11 cellular contexts compared by ENCODE assay signal in genomic region chr14:47674546-47675238, GRCh38. TPM values are rescaled to one million over a fixed set of nuclear protein-coding genes. Genes with fewer than 3 reads are reported as not detected.
DNase-seq lines count a peak whose midpoint lies in the region; ATAC-seq and TF ChIP-seq lines count a peak whose summit lies in the region.
"Had no signal": no experiment of that assay in that cellular context is flagged by ENCODE, and none has a peak within 500 bp of the region (broad histone marks: within the 10 kb centered on the region; RNA-seq: fewer than 3 reads in every experiment).

No MANE protein-coding gene starts in this region.

- no peak for TF ChIP-seq CTCF in cardiac muscle cell (IDR thresholded peaks at IDR 0.05; ENCODE audit: low read depth, low read length)
- TF ChIP-seq CTCF in right atrium auricular region (IDR thresholded peaks at IDR 0.05), result no peak
- no peak for TF ChIP-seq CTCF in coronary artery (IDR thresholded peaks at IDR 0.05)

- no peaks in the 10 kb centered on the region for H3K4me1 Mint-ChIP-seq in stimulated activated memory B cell treated with anti-CD40 and anti-IgM and Interleukin-4, amounts not matched to agents 10 μg/mL and 1 μg/mL and 100 μg/mL, for 72 hours

- WGBS in mesodermal cell (ENCODE audit: insufficient coverage in 2 of 2), 2 experiments, result 0 to 1% methylated on average over 13 to 48 of the region's 71 CpGs
- 0 to 1% methylated on average over 44 to 71 of the region's 71 CpGs for WGBS in aorta, 2 donors

- no peaks in the 10 kb centered on the region for H3K36me3 Mint-ChIP-seq in stimulated activated memory B cell treated with anti-CD40 and anti-IgM and Interleukin-4, amounts not matched to agents 10 μg/mL and 1 μg/mL and 100 μg/mL, for 72 hours

- H3K36me3 ChIP-seq in cardiac muscle cell (no peaks in the 10 kb centered on the region), right atrium auricular region (no peaks in the 10 kb centered on the region), mesodermal cell (ENCODE audit: control insufficient read depth, insufficient read depth, low read length) (no peaks in the 10 kb centered on the region), aorta (ENCODE audit: control insufficient read depth in 1 of 2, insufficient read depth in 2 of 2, low read length in 1 of 2) (no peaks in the 10 kb centered on the region)

- H3K4me1 ChIP-seq in cardiac muscle cell (ENCODE audit: low read depth) (no peaks in the 10 kb centered on the region), right atrium auricular region (peaks cover 0 to 25% of the 10 kb centered on the region in 2 donors), mesodermal cell (ENCODE audit: control insufficient read depth, insufficient read depth, low read length, poor library complexity, severe bottlenecking) (no peaks in the 10 kb centered on the region), aorta (ENCODE audit: control insufficient read depth in 1 of 2, insufficient read depth in 2 of 2, low read length in 2 of 2) (no peaks in the 10 kb centered on the region)

- DNase-seq in cardiac muscle cell (ENCODE audit: low read depth in 1 of 2, low spot score in 1 of 2) (peak in 1 of 2 donors; percentile 48), right atrium auricular region (ENCODE audit: low spot score) (no peak), coronary artery (ENCODE audit: low spot score) (no peak), aorta (peak in 1 of 2 donors; percentile 55), GF-D8 (lab: John Stamatoyannopoulos, UW) (no peak)
- DNase-seq: activated CD4-positive, alpha-beta memory T cell treated with anti-CD3 and anti-CD28 coated beads, Interleukin-2, amount 10 ng/mL, durations not matched to agents 7 days and 5 days; effector CD8-positive, alpha-beta T cell had no signal

- H3K4me3 ChIP-seq in cardiac muscle cell (peak overlapping the region; percentile 60), right atrium auricular region (peak overlapping the region in 1 of 2 donors; percentile 31), coronary artery (peak overlapping the region; percentile 67), mesodermal cell (ENCODE audit: extremely low read depth, insufficient read depth, low read length, poor library complexity, severe bottlenecking) (peak overlapping the region; percentile 47), aorta (ENCODE audit: low read length in 2 of 2) (no peak overlapping the region)

- peaks cover 2% of the 10 kb centered on the region for H3K9me3 Mint-ChIP-seq in stimulated activated memory B cell treated with anti-CD40 and anti-IgM and Interleukin-4, amounts not matched to agents 10 μg/mL and 1 μg/mL and 100 μg/mL, for 72 hours
- H3K9me3 Mint-ChIP-seq: activated CD4-positive, alpha-beta memory T cell treated with anti-CD3 and anti-CD28 coated beads, Interleukin-2, amount 10 ng/mL, durations not matched to agents 7 days and 5 days; natural killer cell treated with Interleukin-12 subunit alpha and Interleukin-12 subunit beta and Interleukin-15 and Interleukin-18, amount 100 ng/mL, for 72 hours had no signal

- H3K4me3 Mint-ChIP-seq in stimulated activated memory B cell treated with anti-CD40 and anti-IgM and Interleukin-4, amounts not matched to agents 10 μg/mL and 1 μg/mL and 100 μg/mL, for 72 hours, result no peak overlapping the region
- H3K4me3 Mint-ChIP-seq: activated CD4-positive, alpha-beta memory T cell treated with anti-CD3 and anti-CD28 coated beads, Interleukin-2, amount 10 ng/mL, durations not matched to agents 7 days and 5 days; natural killer cell treated with Interleukin-12 subunit alpha and Interleukin-12 subunit beta and Interleukin-15 and Interleukin-18, amount 100 ng/mL, for 72 hours had no signal

- intact Hi-C loops in aorta (cut with DNase I), result no loop called here

- no peaks in the 10 kb centered on the region for H3K9me3 ChIP-seq in cardiac muscle cell (ENCODE audit: low read depth)
- H3K9me3 ChIP-seq in right atrium auricular region, result no peaks in the 10 kb centered on the region
- no peaks in the 10 kb centered on the region for H3K9me3 ChIP-seq in mesodermal cell (ENCODE audit: control insufficient read depth, low read length)
- no peaks in the 10 kb centered on the region for H3K9me3 ChIP-seq in aorta (ENCODE audit: control insufficient read depth, low read length)

- H3K27me3 Mint-ChIP-seq in stimulated activated memory B cell treated with anti-CD40 and anti-IgM and Interleukin-4, amounts not matched to agents 10 μg/mL and 1 μg/mL and 100 μg/mL, for 72 hours, result peaks cover 42% of the 10 kb centered on the region

- ATAC-seq in aorta (ENCODE audit: low FRiP score) (peak; percentile 16), GM19351 (IDR thresholded peaks at IDR 0.05; ENCODE audit: unreplicated experiment) (no peak)
- ATAC-seq in stimulated activated memory B cell treated with anti-CD40 and anti-IgM and Interleukin-4, amounts not matched to agents 10 μg/mL and 1 μg/mL and 100 μg/mL, for 72 hours, result no peak

- H3K27me3 ChIP-seq in cardiac muscle cell (peaks cover 82% of the 10 kb centered on the region), right atrium auricular region (peaks cover 0 to 11% of the 10 kb centered on the region in 2 donors), aorta (ENCODE audit: control insufficient read depth in 1 of 2, insufficient read depth in 2 of 2, low read length in 1 of 2) (no peaks in the 10 kb centered on the region)

- no peak overlapping the region for H3K27ac Mint-ChIP-seq in stimulated activated memory B cell treated with anti-CD40 and anti-IgM and Interleukin-4, amounts not matched to agents 10 μg/mL and 1 μg/mL and 100 μg/mL, for 72 hours
- H3K27ac Mint-ChIP-seq: activated CD4-positive, alpha-beta memory T cell treated with anti-CD3 and anti-CD28 coated beads, Interleukin-2, amount 10 ng/mL, durations not matched to agents 7 days and 5 days; natural killer cell treated with Interleukin-12 subunit alpha and Interleukin-12 subunit beta and Interleukin-15 and Interleukin-18, amount 100 ng/mL, for 72 hours had no signal

- H3K27ac ChIP-seq in cardiac muscle cell (no peak overlapping the region), right atrium auricular region (no peak overlapping the region), coronary artery (no peak overlapping the region), mesodermal cell (ENCODE audit: low read depth, low read length, severe bottlenecking) (no peak overlapping the region), aorta (ENCODE audit: low read depth in 1 of 2, low read length in 2 of 2) (no peak overlapping the region)

RNA-seq across cellular contexts. Expression of gene MDGA2, which starts 0.7 kb away (rescaled TPM):
- 0.33 and 0.99 TPM in 2 replicates for total RNA-seq in cardiac muscle cell
- polyA plus RNA-seq in cardiac muscle cell, result 0.25 and 0.46 TPM in 2 replicates
- total RNA-seq in right atrium auricular region, result not detected
- polyA plus RNA-seq in mesodermal cell (2013, experiment 1 of 2), result 2.7 TPM
- polyA plus RNA-seq in mesodermal cell (2013, experiment 2 of 2), result 1.4 TPM
- total RNA-seq in aorta, result under 1 TPM in 1 of 2 donors, not detected in 1; 0.15 TPM
- polyA plus RNA-seq in aorta, result not detected
- total RNA-seq: activated CD4-positive, alpha-beta memory T cell treated with anti-CD3 and anti-CD28 coated beads, Interleukin-2, amount 10 ng/mL, durations not matched to agents 7 days and 5 days; natural killer cell treated with Interleukin-12 subunit alpha and Interleukin-12 subunit beta and Interleukin-15 and Interleukin-18, amount 100 ng/mL, for 72 hours had no signal

Comparison
In these comparisons a context has a peak if more than half of its experiments do, and no peak if none do; other contexts are left out.
1. H3K4me3 ChIP-seq: peak in cardiac muscle cell (single experiment), coronary artery (single experiment) and mesodermal cell (single experiment); none in aorta (0 of 2).